In the genomic region with DNA sequence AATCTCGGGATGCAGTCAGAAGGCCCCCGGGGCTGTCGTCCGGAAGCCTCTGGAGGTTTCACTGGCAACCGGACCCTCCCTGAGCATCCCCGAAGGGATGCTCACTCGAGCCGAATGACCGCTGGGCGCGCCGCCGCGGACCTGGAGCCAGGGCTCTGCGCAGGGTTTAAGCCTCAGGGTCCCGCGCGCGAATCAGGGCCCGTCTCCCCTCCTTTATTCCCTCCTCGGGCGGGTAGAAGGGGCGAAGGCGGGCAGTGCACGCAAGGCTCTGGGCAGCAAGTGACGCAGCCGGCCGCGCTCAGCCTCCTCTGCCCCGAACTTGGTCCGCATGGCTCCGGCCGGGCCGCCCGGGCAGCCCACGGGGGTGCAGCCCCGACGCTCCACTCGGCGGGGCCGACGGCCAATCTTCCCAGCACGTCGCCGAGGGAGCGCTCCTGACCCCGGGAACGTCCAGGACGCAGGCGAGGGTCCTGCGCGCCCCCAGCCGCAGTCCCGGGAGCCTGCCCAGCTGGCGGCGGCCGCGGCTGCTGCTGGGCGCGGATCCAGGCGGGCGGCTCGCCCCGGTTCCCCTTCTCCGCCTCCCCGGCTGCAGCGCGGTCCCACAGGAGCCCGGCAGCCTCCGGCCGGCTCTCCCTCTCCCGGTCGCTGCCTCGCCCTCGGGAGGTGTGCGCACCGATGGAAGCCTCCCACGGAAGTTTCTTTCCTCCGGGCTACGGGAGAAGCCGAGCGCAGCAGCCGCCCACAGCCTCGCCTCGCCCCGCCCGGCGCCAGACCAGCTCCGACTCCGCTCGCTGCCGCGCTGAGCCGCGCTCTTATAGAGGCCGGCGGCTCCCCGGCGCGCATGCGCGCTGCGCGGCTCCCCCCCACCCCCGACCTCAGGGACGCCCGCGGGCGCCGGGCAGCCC, we compare ENCODE assay signal across 1 cellular context.
TF ChIP-seq lines count a peak whose summit lies in the region.

A gene (minus strand): TSS at position 786 of the 905 bp plus-strand sequence. CDS start 1,041 bp downstream, outside the sequence.

TF ChIP-seq in HepG2, 621 proteins besides CTCF, POLR2A, EP300 and RAD21 (continued from another document):
- TF ChIP-seq, protein P1, sequence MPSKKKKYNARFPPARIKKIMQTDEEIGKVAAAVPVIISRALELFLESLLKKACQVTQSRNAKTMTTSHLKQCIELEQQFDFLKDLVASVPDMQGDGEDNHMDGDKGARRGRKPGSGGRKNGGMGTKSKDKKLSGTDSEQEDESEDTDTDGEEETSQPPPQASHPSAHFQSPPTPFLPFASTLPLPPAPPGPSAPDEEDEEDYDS (CRISPR knock-in tag; IDR thresholded peaks at IDR 0.05): no peak
- TF ChIP-seq ZNF607 (CRISPR knock-in tag; IDR thresholded peaks at IDR 0.05; ENCODE audit: borderline replicate concordance) (no peak), CBFB (CRISPR knock-in tag; IDR thresholded peaks at IDR 0.05) (no peak), ZFP82 (CRISPR knock-in tag; IDR thresholded peaks at IDR 0.05; ENCODE audit: borderline replicate concordance) (no peak), ZNF747 (CRISPR knock-in tag; IDR thresholded peaks at IDR 0.05; ENCODE audit: borderline replicate concordance) (no peak), SIN3B (IDR thresholded peaks at IDR 0.05; ENCODE audit: low read length) (no peak), SPEN (CRISPR knock-in tag; IDR thresholded peaks at IDR 0.05; ENCODE audit: low read depth) (no peak), SIN3A (IDR thresholded peaks at IDR 0.05; ENCODE audit: borderline replicate concordance, low read depth, low read length) (no peak), HOXA5 (CRISPR knock-in tag; IDR thresholded peaks at IDR 0.05) (no peak), SP5 (CRISPR knock-in tag; IDR thresholded peaks at IDR 0.05; ENCODE audit: borderline replicate concordance, low read depth) (no peak), ZNF550 (CRISPR knock-in tag; IDR thresholded peaks at IDR 0.05; ENCODE audit: borderline replicate concordance) (no peak)
- TF ChIP-seq, protein P2, sequence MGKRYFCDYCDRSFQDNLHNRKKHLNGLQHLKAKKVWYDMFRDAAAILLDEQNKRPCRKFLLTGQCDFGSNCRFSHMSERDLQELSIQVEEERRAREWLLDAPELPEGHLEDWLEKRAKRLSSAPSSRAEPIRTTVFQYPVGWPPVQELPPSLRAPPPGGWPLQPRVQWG (CRISPR knock-in tag; IDR thresholded peaks at IDR 0.05; ENCODE audit: borderline replicate concordance, low read depth): no peak
- TF ChIP-seq, protein P3, sequence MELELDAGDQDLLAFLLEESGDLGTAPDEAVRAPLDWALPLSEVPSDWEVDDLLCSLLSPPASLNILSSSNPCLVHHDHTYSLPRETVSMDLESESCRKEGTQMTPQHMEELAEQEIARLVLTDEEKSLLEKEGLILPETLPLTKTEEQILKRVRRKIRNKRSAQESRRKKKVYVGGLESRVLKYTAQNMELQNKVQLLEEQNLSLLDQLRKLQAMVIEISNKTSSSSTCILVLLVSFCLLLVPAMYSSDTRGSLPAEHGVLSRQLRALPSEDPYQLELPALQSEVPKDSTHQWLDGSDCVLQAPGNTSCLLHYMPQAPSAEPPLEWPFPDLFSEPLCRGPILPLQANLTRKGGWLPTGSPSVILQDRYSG (CRISPR knock-in tag; IDR thresholded peaks at IDR 0.05): no peak
- TF ChIP-seq, protein P4, sequence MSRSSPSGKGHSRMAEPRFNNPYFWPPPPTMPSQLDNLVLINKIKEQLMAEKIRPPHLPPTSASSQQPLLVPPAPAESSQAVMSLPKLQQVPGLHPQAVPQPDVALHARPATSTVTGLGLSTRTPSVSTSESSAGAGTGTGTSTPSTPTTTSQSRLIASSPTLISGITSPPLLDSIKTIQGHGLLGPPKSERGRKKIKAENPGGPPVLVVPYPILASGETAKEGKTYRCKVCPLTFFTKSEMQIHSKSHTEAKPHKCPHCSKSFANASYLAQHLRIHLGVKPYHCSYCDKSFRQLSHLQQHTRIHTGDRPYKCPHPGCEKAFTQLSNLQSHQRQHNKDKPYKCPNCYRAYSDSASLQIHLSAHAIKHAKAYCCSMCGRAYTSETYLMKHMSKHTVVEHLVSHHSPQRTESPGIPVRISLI (CRISPR knock-in tag; IDR thresholded peaks at IDR 0.05; ENCODE audit: borderline replicate concordance): no peak
